8 cellular contexts compared by ENCODE assay signal in genomic region chr11:58567889-58568512, GRCh38. TPM values are rescaled to one million over a fixed set of nuclear protein-coding genes. Genes with fewer than 3 reads are reported as not detected.
DNase-seq lines count a peak whose midpoint lies in the region; ATAC-seq, FAIRE-seq and TF ChIP-seq lines count a peak whose summit lies in the region.

No MANE protein-coding gene starts in this region.

- H3K36me3 ChIP-seq in sigmoid colon = peaks cover 0 to 36% (median 7%) of the 10 kb centered on the region in 4 donors

- H3K27me3 ChIP-seq in HL-60 (ENCODE audit: insufficient read depth, poor library complexity, severe bottlenecking) (no peaks in the 10 kb centered on the region), sigmoid colon (no peaks in the 10 kb centered on the region)

- peak; percentile 79 for TF ChIP-seq CTCF in HL-60 (IDR thresholded peaks at IDR 0.05; ENCODE audit: insufficient read depth, low read length)
- peak in 3 of 4 experiments; percentile 48 to 72 (median 55) for TF ChIP-seq CTCF in sigmoid colon (IDR thresholded peaks at IDR 0.05)

- TF ChIP-seq EP300 in sigmoid colon (IDR thresholded peaks at IDR 0.05) = no peak

- H3K36me3 Mint-ChIP-seq in activated T-helper 2 cell treated with anti-CD3 and anti-CD28 coated beads, Interferon-gamma antibody, Interleukin-2, Interleukin-4, amounts not matched to agents 10 μg/mL and 5 μg/mL and 100 μg/mL, durations not matched to agents 14 hours and 24 hours and 36 hours (ENCODE audit: low read depth) = peaks cover 54% of the 10 kb centered on the region

- H3K27ac ChIP-seq in HL-60 (replicated peaks) (no peak overlapping the region), sigmoid colon (no peak overlapping the region)

- H3K27me3 Mint-ChIP-seq in activated T-helper 2 cell treated with anti-CD3 and anti-CD28 coated beads, Interferon-gamma antibody, Interleukin-2, Interleukin-4, amounts not matched to agents 10 μg/mL and 5 μg/mL and 100 μg/mL, durations not matched to agents 14 hours and 24 hours and 36 hours (ENCODE audit: low read depth) = no peaks in the 10 kb centered on the region

- no peaks in the 10 kb centered on the region for H3K9me3 ChIP-seq in sigmoid colon

- H3K4me3 ChIP-seq in HL-60 (replicated peaks; ENCODE audit: insufficient read depth, low read length) = no peak overlapping the region
- no peak overlapping the region for H3K4me3 ChIP-seq in sigmoid colon

- peak; percentile 95 for ATAC-seq in GM21381 (IDR thresholded peaks at IDR 0.05; ENCODE audit: unreplicated experiment)

- H3K4me1 ChIP-seq in sigmoid colon = peaks cover 0 to 3% (median 0%) of the 10 kb centered on the region in 4 donors

- TF ChIP-seq POLR2A in sigmoid colon (IDR thresholded peaks at IDR 0.05) = no peak

- peaks cover 46% of the 10 kb centered on the region for H3K4me1 Mint-ChIP-seq in activated T-helper 2 cell treated with anti-CD3 and anti-CD28 coated beads, Interferon-gamma antibody, Interleukin-2, Interleukin-4, amounts not matched to agents 10 μg/mL and 5 μg/mL and 100 μg/mL, durations not matched to agents 14 hours and 24 hours and 36 hours (ENCODE audit: low read depth)

- peak overlapping the region; percentile 74 for H3K27ac Mint-ChIP-seq in activated T-helper 2 cell treated with anti-CD3 and anti-CD28 coated beads, Interferon-gamma antibody, Interleukin-2, Interleukin-4, amounts not matched to agents 10 μg/mL and 5 μg/mL and 100 μg/mL, durations not matched to agents 14 hours and 24 hours and 36 hours

- WGBS in sigmoid colon, 2 donors = 51 to 52% methylated on average over 4 of the region's 4 CpGs

- no peaks in the 10 kb centered on the region for H3K9me3 Mint-ChIP-seq in activated T-helper 2 cell treated with anti-CD3 and anti-CD28 coated beads, Interferon-gamma antibody, Interleukin-2, Interleukin-4, amounts not matched to agents 10 μg/mL and 5 μg/mL and 100 μg/mL, durations not matched to agents 14 hours and 24 hours and 36 hours

- no peak for FAIRE-seq in frontal cortex (lab: Jason Lieb, UNC)

- H3K4me3 Mint-ChIP-seq in activated T-helper 2 cell treated with anti-CD3 and anti-CD28 coated beads, Interferon-gamma antibody, Interleukin-2, Interleukin-4, amounts not matched to agents 10 μg/mL and 5 μg/mL and 100 μg/mL, durations not matched to agents 14 hours and 24 hours and 36 hours (ENCODE audit: low read depth) = peak overlapping the region; percentile 28

- DNase-seq in EL (peak; percentile 62), HL-60 (ENCODE audit: low read depth in 1 of 2, low spot score in 1 of 2) (peak; percentile 52 to 71), RKO (ENCODE audit: low spot score) (peak; percentile 70), glomerular endothelial cell (ENCODE audit: extremely low read depth, low read depth, low spot score) (peak; percentile 51), sigmoid colon (no peak), frontal cortex (ENCODE audit: low spot score in 2 of 2) (no peak)
- DNase-seq in activated T-helper 2 cell treated with anti-CD3 and anti-CD28 coated beads, Interferon-gamma antibody, Interleukin-2, Interleukin-4, amounts not matched to agents 10 μg/mL and 5 μg/mL and 100 μg/mL, durations not matched to agents 14 hours and 24 hours and 36 hours (ENCODE audit: low spot score) = peak; percentile 66

- intact Hi-C loops in activated T-helper 2 cell treated with anti-CD3 and anti-CD28 coated beads, Interferon-gamma antibody, Interleukin-2, Interleukin-4, amounts not matched to agents 10 μg/mL and 5 μg/mL and 100 μg/mL, durations not matched to agents 14 hours and 24 hours and 36 hours (cut with micrococcal nuclease) = loop anchor here (2.0 kb wide), 1 partner anchor 107 kb away; no protein-coding TSS in a partner anchor
- intact Hi-C loops in sigmoid colon (cut with DNase I) = no loop called here

RNA-seq across cellular contexts. Expression of gene LPXN, which starts 7.7 kb away (rescaled TPM):
- total RNA-seq in activated T-helper 2 cell treated with anti-CD3 and anti-CD28 coated beads, Interferon-gamma antibody, Interleukin-2, Interleukin-4, amounts not matched to agents 10 μg/mL and 5 μg/mL and 100 μg/mL, durations not matched to agents 14 hours and 24 hours and 36 hours = 115 and 129 TPM in 2 replicates
- 5.1 and 15.0 TPM in 2 replicates for total RNA-seq in glomerular endothelial cell
- total RNA-seq in sigmoid colon = 10 to 100 TPM in 1 of 4 donors, 1 to 10 TPM in 3; 4.8 to 11.4 (median 6.9) TPM
- 10 to 100 TPM; 12.0 to 26.8 (median 13.6) TPM for polyA plus RNA-seq in sigmoid colon
- total RNA-seq in frontal cortex = 2.4 TPM

RNA-seq across cellular contexts. Expression of gene ZFP91, which starts 10.9 kb away (rescaled TPM):
- 57.7 and 59.3 TPM in 2 replicates for total RNA-seq in activated T-helper 2 cell treated with anti-CD3 and anti-CD28 coated beads, Interferon-gamma antibody, Interleukin-2, Interleukin-4, amounts not matched to agents 10 μg/mL and 5 μg/mL and 100 μg/mL, durations not matched to agents 14 hours and 24 hours and 36 hours
- total RNA-seq in glomerular endothelial cell = 34.5 and 38.1 TPM in 2 replicates
- total RNA-seq in sigmoid colon = 10 to 100 TPM; 68.4 to 77.4 (median 74.0) TPM
- 10 to 100 TPM; 31.6 to 43.2 (median 34.2) TPM for polyA plus RNA-seq in sigmoid colon
- 47.3 TPM for total RNA-seq in frontal cortex

RNA-seq across cellular contexts. Expression of gene CNTF, which starts 54.5 kb away (rescaled TPM):
- total RNA-seq in activated T-helper 2 cell treated with anti-CD3 and anti-CD28 coated beads, Interferon-gamma antibody, Interleukin-2, Interleukin-4, amounts not matched to agents 10 μg/mL and 5 μg/mL and 100 μg/mL, durations not matched to agents 14 hours and 24 hours and 36 hours = 3.4 and 4.0 TPM in 2 replicates
- total RNA-seq in glomerular endothelial cell (0.78 and 2.8 TPM in 2 replicates), sigmoid colon (1 to 10 TPM; 1.2 to 1.8 (median 1.7) TPM), frontal cortex (1.2 TPM)
- under 1 TPM in 1 of 3 donors, not detected in 2; 0.87 TPM for polyA plus RNA-seq in sigmoid colon

Comparison
In these comparisons a context has a peak if more than half of its experiments do, and no peak if none do; other contexts are left out.
1. DNase-seq: peak in EL (single experiment), HL-60 (2 of 2), RKO (single experiment), activated T-helper 2 cell treated with anti-CD3 and anti-CD28 coated beads, Interferon-gamma antibody, Interleukin-2, Interleukin-4, amounts not matched to agents 10 μg/mL and 5 μg/mL and 100 μg/mL, durations not matched to agents 14 hours and 24 hours and 36 hours (single experiment) and glomerular endothelial cell (single experiment); none in sigmoid colon (single experiment) and frontal cortex (0 of 2).